29 cellular contexts compared by ENCODE assay signal in genomic region chr11:44270403-44271192, GRCh38. TPM values are rescaled to one million over a fixed set of nuclear protein-coding genes. Genes with fewer than 3 reads are reported as not detected.
A peak's percentile ranks its signal among the peaks of the same experiment; 100 is the strongest.
DNase-seq lines count a peak whose midpoint lies in the region; ATAC-seq, FAIRE-seq and TF ChIP-seq lines count a peak whose summit lies in the region.
"Had no signal": no experiment of that assay in that cellular context is flagged by ENCODE, and none has a peak within 500 bp of the region (broad histone marks: within the 10 kb centered on the region; RNA-seq: fewer than 3 reads in every experiment).

No MANE protein-coding gene starts in this region.

- POLR2A ChIA-PET in OCI-LY7 (lab: Charles Lee) = no interaction called here

- no peaks in the 10 kb centered on the region for H3K36me3 ChIP-seq in bronchial epithelial cell (ENCODE audit: control insufficient read depth, insufficient read depth, low read length)
- H3K36me3 ChIP-seq in neural progenitor cell = no peaks in the 10 kb centered on the region
- no peaks in the 10 kb centered on the region for H3K36me3 ChIP-seq in OCI-LY7 (ENCODE audit: insufficient read depth, low read length)
- H3K36me3 ChIP-seq: BLaER1 treated with 17β-estradiol and CSF1 and Interleukin-3, amounts not matched to agents 10 nM and 100 nM; HAP-1 had no signal

- no peak overlapping the region for H3K9ac ChIP-seq in neural progenitor cell
- H3K9ac ChIP-seq: BLaER1 treated with 17β-estradiol and CSF1 and Interleukin-3, amounts not matched to agents 10 nM and 100 nM had no signal

- H3K4me3 ChIP-seq in bronchial epithelial cell (ENCODE audit: low read depth, low read length) (no peak overlapping the region), neural progenitor cell (no peak overlapping the region), OCI-LY7 (ENCODE audit: low read depth, low read length, poor library complexity, severe bottlenecking) (no peak overlapping the region)
- H3K4me3 ChIP-seq: A549; BLaER1 treated with 17β-estradiol and CSF1 and Interleukin-3, amounts not matched to agents 10 nM and 100 nM; HAP-1; lung had no signal

- H3K36me3 Mint-ChIP-seq in HFFc6 (ENCODE audit: low read depth) (no peaks in the 10 kb centered on the region; the same call in 1 of the 2 replicates), neural progenitor cell (no peaks in the 10 kb centered on the region)
- H3K36me3 Mint-ChIP-seq: stimulated activated effector memory CD8-positive, alpha-beta T cell treated with anti-CD3 and anti-CD28 coated beads, Interleukin-12 subunit alpha, Interleukin-12 subunit beta, amount 100 ng/mL, for 72 hours had no signal

- H3K27me3 ChIP-seq in bronchial epithelial cell (ENCODE audit: control insufficient read depth, insufficient read depth, low read length) (no peaks in the 10 kb centered on the region), neural progenitor cell (no peaks in the 10 kb centered on the region)
- H3K27me3 ChIP-seq: BLaER1 treated with 17β-estradiol and CSF1 and Interleukin-3, amounts not matched to agents 10 nM and 100 nM had no signal

- intact Hi-C loops in OCI-LY7 (cut with micrococcal nuclease; ENCODE audit: unreplicated experiment) = no loop called here

- H3K9me2 ChIP-seq in OCI-LY7 (ENCODE audit: insufficient read depth, low read length) = no peaks in the 10 kb centered on the region

- H3K4me1 Mint-ChIP-seq in HFFc6 (ENCODE audit: low read depth) (peaks cover 27% of the 10 kb centered on the region), neural progenitor cell (peaks cover 17% of the 10 kb centered on the region)
- H3K4me1 Mint-ChIP-seq: stimulated activated effector memory CD8-positive, alpha-beta T cell treated with anti-CD3 and anti-CD28 coated beads, Interleukin-12 subunit alpha, Interleukin-12 subunit beta, amount 100 ng/mL, for 72 hours had no signal

- no TSS peak for BruUV-seq in OCI-LY7 (replicated peaks; lab: Mats Ljungman, UMichigan)

- H3K27ac ChIP-seq in neural progenitor cell = no peak overlapping the region
- H3K27ac ChIP-seq in OCI-LY7 (ENCODE audit: low read depth, low read length, poor library complexity, severe bottlenecking) = no peak overlapping the region
- H3K27ac ChIP-seq: A549; BLaER1 treated with 17β-estradiol and CSF1 and Interleukin-3, amounts not matched to agents 10 nM and 100 nM; HL-60 had no signal

- H3K9me3 ChIP-seq in neural progenitor cell (ENCODE audit: low read depth) (no peaks in the 10 kb centered on the region), OCI-LY7 (ENCODE audit: low read length) (no peaks in the 10 kb centered on the region)
- H3K9me3 ChIP-seq: A549, HAP-1 had no signal

- H3K9me3 Mint-ChIP-seq in HFFc6 = no peaks in the 10 kb centered on the region
- H3K9me3 Mint-ChIP-seq in neural progenitor cell = peaks cover under 1% of the 10 kb centered on the region
- H3K9me3 Mint-ChIP-seq: activated naive CD4-positive, alpha-beta T cell treated with anti-CD3 and anti-CD28 coated beads for 36 hours; stimulated activated effector memory CD8-positive, alpha-beta T cell treated with anti-CD3 and anti-CD28 coated beads, Interleukin-12 subunit alpha, Interleukin-12 subunit beta, amount 100 ng/mL, for 72 hours had no signal

- no peaks in the 10 kb centered on the region for H3K79me2 ChIP-seq in neural progenitor cell (ENCODE audit: low read depth)
- no peaks in the 10 kb centered on the region for H3K79me2 ChIP-seq in OCI-LY7 (ENCODE audit: insufficient read depth, low read depth, low read length)

- H3K4me3 Mint-ChIP-seq in HFFc6 = peak overlapping the region; percentile 75; the same call in 1 of the 2 replicates
- H3K4me3 Mint-ChIP-seq in neural progenitor cell = no peak overlapping the region
- H3K4me3 Mint-ChIP-seq: activated naive CD4-positive, alpha-beta T cell treated with anti-CD3 and anti-CD28 coated beads for 36 hours; stimulated activated effector memory CD8-positive, alpha-beta T cell treated with anti-CD3 and anti-CD28 coated beads, Interleukin-12 subunit alpha, Interleukin-12 subunit beta, amount 100 ng/mL, for 72 hours had no signal

- peak overlapping the region; percentile 86; the same call in 1 of the 2 replicates for H3K27ac Mint-ChIP-seq in HFFc6
- H3K27ac Mint-ChIP-seq in neural progenitor cell = peak overlapping the region; percentile 57
- H3K27ac Mint-ChIP-seq: activated naive CD4-positive, alpha-beta T cell treated with anti-CD3 and anti-CD28 coated beads for 36 hours; stimulated activated effector memory CD8-positive, alpha-beta T cell treated with anti-CD3 and anti-CD28 coated beads, Interleukin-12 subunit alpha, Interleukin-12 subunit beta, amount 100 ng/mL, for 72 hours had no signal

- DNase-seq in 8988T = peak; percentile 15
- DNase-seq in HFFc6 = no peak
- no peak for DNase-seq in bronchial epithelial cell (ENCODE audit: low read depth)
- no peak for DNase-seq in neural progenitor cell (ENCODE audit: low spot score)
- DNase-seq in GM19238 (ENCODE audit: insufficient read length, low spot score) = no peak
- no peak for DNase-seq in OCI-LY7 (ENCODE audit: low spot score)
- no peak for DNase-seq in NCI-H1105 (lab: John Stamatoyannopoulos, UW)
- DNase-seq: activated CD8-positive, alpha-beta memory T cell treated with anti-CD3 and anti-CD28 coated beads for 24 hours; activated naive CD4-positive, alpha-beta T cell treated with anti-CD3 and anti-CD28 coated beads for 36 hours; activated T-cell treated with anti-CD3 and anti-CD28 coated beads, Interleukin-2, amount 50 U/mL, for 1 hour; caudate nucleus; NCI-H1092; NCI-H1930; NCI-H774; nucleus accumbens; small intestine; stimulated activated CD4-positive, alpha-beta T cell treated with anti-CD3 and anti-CD28 coated beads, Interleukin-2, amount 100 ng/mL, for 48 hours; substantia nigra had no signal

- CTCF ChIA-PET in OCI-LY7 (lab: Charles Lee; ENCODE audit: unreplicated experiment) = no interaction called here

- H4K20me1 ChIP-seq in neural progenitor cell (ENCODE audit: low read depth) (no peaks in the 10 kb centered on the region), OCI-LY7 (ENCODE audit: insufficient read depth, low read length) (no peaks in the 10 kb centered on the region)
- H4K20me1 ChIP-seq: BLaER1 treated with 17β-estradiol and CSF1 and Interleukin-3, amounts not matched to agents 10 nM and 100 nM had no signal

- H2AFZ ChIP-seq in neural progenitor cell (replicated peaks) = no peak overlapping the region
- no peak overlapping the region for H2AFZ ChIP-seq in OCI-LY7 (ENCODE audit: low read length)

- ATAC-seq in SK-N-SH treated with all-trans-retinoic acid at 6 μM for 48 hours = no peak
- ATAC-seq: A549; HepG2; Right ventricle myocardium inferior; stimulated activated effector memory CD8-positive, alpha-beta T cell treated with anti-CD3 and anti-CD28 coated beads, Interleukin-12 subunit alpha, Interleukin-12 subunit beta, amount 100 ng/mL, for 72 hours had no signal

- H3K27me3 Mint-ChIP-seq in HFFc6 (ENCODE audit: insufficient read depth) (peaks cover 13% of the 10 kb centered on the region), neural progenitor cell (ENCODE audit: insufficient read depth, low read depth) (peaks cover 4% of the 10 kb centered on the region)

- TF ChIP-seq CTCF in HFFc6 (IDR thresholded peaks at IDR 0.05) (no peak), bronchial epithelial cell (IDR thresholded peaks at IDR 0.05; ENCODE audit: insufficient read depth, low read length, severe bottlenecking) (no peak), neural progenitor cell (IDR thresholded peaks at IDR 0.05) (no peak), OCI-LY7 (conservative IDR thresholded peaks at IDR 0.05; ENCODE audit: low read length) (no peak)

- peaks cover 10% of the 10 kb centered on the region for H3K4me1 ChIP-seq in neural progenitor cell
- no peaks in the 10 kb centered on the region for H3K4me1 ChIP-seq in OCI-LY7 (ENCODE audit: insufficient read depth, low read length, poor library complexity, severe bottlenecking)
- H3K4me1 ChIP-seq: A549; BLaER1 treated with 17β-estradiol and CSF1 and Interleukin-3, amounts not matched to agents 10 nM and 100 nM; HAP-1 had no signal

- H3F3A ChIP-seq in neural progenitor cell (ENCODE audit: low read depth) = no peaks in the 10 kb centered on the region

- H3K4me2 ChIP-seq in neural progenitor cell = no peak overlapping the region
- no peak overlapping the region for H3K4me2 ChIP-seq in OCI-LY7 (ENCODE audit: low read length)
- H3K4me2 ChIP-seq: A549; BLaER1 treated with 17β-estradiol and CSF1 and Interleukin-3, amounts not matched to agents 10 nM and 100 nM had no signal

- peak; percentile 43 for FAIRE-seq in bronchial epithelial cell (lab: Jason Lieb, UNC)
- FAIRE-seq: A549, GM12892, HepG2, small intestine had no signal

TF ChIP-seq in SK-N-SH treated with all-trans-retinoic acid at 6 μM for 48 hours, 23 proteins besides CTCF, POLR2A, EP300 and RAD21 (continues in another document):
- TF ChIP-seq TCF4 (CRISPR knock-in tag; IDR thresholded peaks at IDR 0.05; ENCODE audit: borderline replicate concordance) (no peak), ZC3H10 (CRISPR knock-in tag; IDR thresholded peaks at IDR 0.05) (no peak), CSDC2 (CRISPR knock-in tag; IDR thresholded peaks at IDR 0.05) (no peak), CREB5 (CRISPR knock-in tag; IDR thresholded peaks at IDR 0.05; ENCODE audit: low read depth) (no peak), ZFP30 (CRISPR knock-in tag; IDR thresholded peaks at IDR 0.05) (no peak), BACH2 (CRISPR knock-in tag; IDR thresholded peaks at IDR 0.05; ENCODE audit: borderline replicate concordance) (no peak)

RNA-seq across cellular contexts. Expression of gene ALX4, which starts 39.3 kb away (rescaled TPM):
- total RNA-seq in HFFc6 (2021; fragmentation: NEBNext Ultra II Directional; extraction: Animal tissue kit (Norgen Biotek cat#: 25700)) = under 1 TPM; 0.02 to 0.13 (median 0.06) TPM
- under 0.01 TPM in 1 of 2 replicates, not detected in the other for total RNA-seq in bronchial epithelial cell
- not detected in 2 replicates for total RNA-seq in neural progenitor cell (ENCODE audit: low replicate concordance)
- not detected in 2 replicates for total RNA-seq in OCI-LY7 (2014; rRNA removed; shearing (Covaris generic))
- total RNA-seq in OCI-LY7 (2022) = not detected in 2 replicates
- total RNA-seq: activated naive CD4-positive, alpha-beta T cell treated with anti-CD3 and anti-CD28 coated beads for 36 hours; dermis blood vessel endothelial cell; HepG2 had no signal
